ENCODE assay signal across 8 cellular contexts in genomic region chr3:17195856-17196604, GRCh38.
A peak's percentile ranks its signal among the peaks of the same experiment; 100 is the strongest.
DNase-seq lines count a peak whose midpoint lies in the region; ATAC-seq and TF ChIP-seq lines count a peak whose summit lies in the region.

No MANE protein-coding gene starts in this region.

- TF ChIP-seq CTCF in A673 (conservative IDR thresholded peaks at IDR 0.05; ENCODE audit: low read depth, low read length) = 0 out of 2 replicates have a peak, but pooled peaks have one; percentile 17

- no peak overlapping the region for H2BK5ac ChIP-seq in mesenchymal stem cell (ENCODE audit: low read depth, low read length, poor library complexity, severe bottlenecking)

- no peak overlapping the region for H2BK12ac ChIP-seq in mesenchymal stem cell (ENCODE audit: low read length in 2 of 2)

- CTCF ChIA-PET in A673 (lab: Charles Lee) = no interaction called here

- H3K4me1 ChIP-seq in A673 (ENCODE audit: insufficient read depth, low read length, poor library complexity, severe bottlenecking) (no peaks in the 10 kb centered on the region), mesenchymal stem cell (ENCODE audit: control insufficient read depth, insufficient read depth, low read depth, low read length) (peaks cover 2% of the 10 kb centered on the region)

- 30% methylated on average over 5 of the region's 5 CpGs for WGBS in mesenchymal stem cell

- H2AFZ ChIP-seq in mesenchymal stem cell (ENCODE audit: low read depth, low read length) = no peak overlapping the region

- no peak overlapping the region for H3K18ac ChIP-seq in mesenchymal stem cell (ENCODE audit: low read depth in 1 of 2, low read length in 2 of 2)

- H3K27me3 ChIP-seq in A673 (replicated peaks; ENCODE audit: insufficient read depth, low read depth, low read length, poor library complexity) (no peaks in the 10 kb centered on the region), mesenchymal stem cell (ENCODE audit: control insufficient read depth in 1 of 2, insufficient read depth in 1 of 2, low read length in 2 of 2) (no peaks in the 10 kb centered on the region)

- no peak overlapping the region for H4K8ac ChIP-seq in mesenchymal stem cell (ENCODE audit: low read length)

- intact Hi-C loops in A673 (cut with micrococcal nuclease; ENCODE audit: unreplicated experiment) = no loop called here

- POLR2A ChIA-PET in A673 (lab: Charles Lee; ENCODE audit: low non-redundant PET) = interaction anchor here (0.6 kb wide), 1 partner anchor 11 kb away, joined by 5 read pairs; no protein-coding TSS in a partner anchor

- no peaks in the 10 kb centered on the region for H3K36me3 ChIP-seq in A673 (ENCODE audit: insufficient read depth, low read length, poor library complexity, severe bottlenecking)
- no peaks in the 10 kb centered on the region for H3K36me3 ChIP-seq in mesenchymal stem cell (ENCODE audit: control insufficient read depth in 1 of 2, insufficient read depth in 2 of 2, low read depth in 1 of 2, low read length in 2 of 2)

- no peak overlapping the region for H3K14ac ChIP-seq in mesenchymal stem cell (ENCODE audit: low read length in 2 of 2)

- peak; percentile 10 for DNase-seq in A673 (ENCODE audit: low spot score)
- peak; percentile 6 for DNase-seq in SK-MEL-5 (ENCODE audit: low read depth, low spot score)
- DNase-seq in mesenchymal stem cell = peak; percentile 68
- DNase-seq in NCI-H446 treated with DMSO at 0.1 percent for 48 hours (lab: John Stamatoyannopoulos, UW) = no peak
- DNase-seq in islet precursor cell = no peak
- DNase-seq in D341Med (ENCODE audit: low spot score) = no peak

- H2AK5ac ChIP-seq in mesenchymal stem cell (ENCODE audit: low read length, severe bottlenecking) = no peak overlapping the region

- no peak overlapping the region for H2BK15ac ChIP-seq in mesenchymal stem cell (ENCODE audit: low read depth, poor library complexity, severe bottlenecking)

- no peak overlapping the region for H3K23ac ChIP-seq in mesenchymal stem cell (ENCODE audit: low read length in 2 of 2)

- H3K9me3 ChIP-seq in A673 (ENCODE audit: low read depth, low read length, poor library complexity, severe bottlenecking) (no peaks in the 10 kb centered on the region), mesenchymal stem cell (ENCODE audit: control insufficient read depth, low read length) (no peaks in the 10 kb centered on the region)

- no TSS peak for BruUV-seq in A673 (replicated peaks; lab: Mats Ljungman, UMichigan)

- in situ Hi-C loops in SK-MEL-5 (cut with HindIII; ENCODE audit: low pct_unique_long_range_greater_than_20kb, low sequenced_read_pairs) = no loop called here

- H3K4me3 ChIP-seq in A673 (ENCODE audit: low read depth, low read length, poor library complexity, severe bottlenecking) (no peak overlapping the region), mesenchymal stem cell (ENCODE audit: insufficient read depth in 1 of 2, low read depth in 1 of 2, low read length in 2 of 2) (no peak overlapping the region)

- H2BK120ac ChIP-seq in mesenchymal stem cell (ENCODE audit: low read depth, low read length) = no peak overlapping the region

- no peak overlapping the region for H3K9ac ChIP-seq in mesenchymal stem cell (ENCODE audit: low read length)

- no peak overlapping the region for H4K91ac ChIP-seq in mesenchymal stem cell (ENCODE audit: low read length)

- no peak overlapping the region for H3K4ac ChIP-seq in mesenchymal stem cell (ENCODE audit: low read depth in 1 of 2, low read length in 2 of 2)

- ATAC-seq in GM18907 (IDR thresholded peaks at IDR 0.05; ENCODE audit: unreplicated experiment) (peak; percentile 89), HG03045 (IDR thresholded peaks at IDR 0.05; ENCODE audit: unreplicated experiment) (peak; percentile 59)

- H3K27ac ChIP-seq in A673 (ENCODE audit: low read depth, low read length, poor library complexity, severe bottlenecking) (no peak overlapping the region), mesenchymal stem cell (ENCODE audit: low read length, poor library complexity, severe bottlenecking) (no peak overlapping the region)

- H3K4me2 ChIP-seq in mesenchymal stem cell (ENCODE audit: low read length, poor library complexity, severe bottlenecking) = no peak overlapping the region

- H3K79me1 ChIP-seq in mesenchymal stem cell (replicated peaks; ENCODE audit: low read length, poor library complexity, severe bottlenecking) = no peaks in the 10 kb centered on the region

Comparison
In these comparisons a context has a peak if more than half of its experiments do, and no peak if none do; other contexts are left out.
1. DNase-seq: peak in A673 (single experiment), SK-MEL-5 (single experiment) and mesenchymal stem cell (single experiment); none in NCI-H446 treated with DMSO at 0.1 percent for 48 hours (single experiment), islet precursor cell (single experiment) and D341Med (single experiment).